ENCODE assay signal across 8 cellular contexts in the genomic region with DNA sequence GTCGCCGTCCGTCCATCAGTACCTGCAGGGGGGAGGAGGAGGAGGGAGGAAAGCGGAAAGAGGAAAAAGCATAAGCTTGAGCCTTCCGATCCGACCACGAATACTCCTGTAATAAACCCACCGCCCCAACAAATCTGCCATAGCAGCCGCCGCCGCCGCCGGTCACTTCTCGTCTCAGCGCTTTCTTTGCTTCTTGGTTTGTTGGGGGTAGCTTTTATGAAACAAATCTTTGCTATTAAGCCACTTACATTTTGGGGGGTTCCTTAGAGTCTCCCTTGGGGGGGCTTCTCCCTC. TPM values are rescaled to one million over a fixed set of nuclear protein-coding genes. Genes with fewer than 3 reads are reported as not detected.
DNase-seq lines count a peak whose midpoint lies in the region; ATAC-seq and TF ChIP-seq lines count a peak whose summit lies in the region.

No MANE protein-coding gene starts in this region.

- H3K36me3 Mint-ChIP-seq in effector memory CD8-positive, alpha-beta T cell (ENCODE audit: insufficient read depth) = no peaks in the 10 kb centered on the region
- H3K36me3 Mint-ChIP-seq in progenitor cell of endocrine pancreas (ENCODE audit: insufficient read depth) = no peaks in the 10 kb centered on the region

- peaks cover 17 to 31% of the 10 kb centered on the region in 2 donors for H3K27me3 Mint-ChIP-seq in effector memory CD8-positive, alpha-beta T cell
- peaks cover 72% of the 10 kb centered on the region for H3K27me3 Mint-ChIP-seq in progenitor cell of endocrine pancreas

- H3K4me3 Mint-ChIP-seq in effector memory CD8-positive, alpha-beta T cell = peak overlapping the region; percentile 72 to 76
- peak overlapping the region; percentile 95 for H3K4me3 Mint-ChIP-seq in progenitor cell of endocrine pancreas (ENCODE audit: low read depth)

- peaks cover 0 to 4% of the 10 kb centered on the region in 2 donors for H3K9me3 Mint-ChIP-seq in effector memory CD8-positive, alpha-beta T cell
- no peaks in the 10 kb centered on the region for H3K9me3 Mint-ChIP-seq in progenitor cell of endocrine pancreas (ENCODE audit: low read depth)

- H3K27ac Mint-ChIP-seq in effector memory CD8-positive, alpha-beta T cell = peak overlapping the region in 1 of 2 donors; percentile 35
- peak overlapping the region; percentile 88 for H3K27ac Mint-ChIP-seq in progenitor cell of endocrine pancreas

- peaks cover 0 to 14% of the 10 kb centered on the region in 2 donors for H3K4me1 Mint-ChIP-seq in effector memory CD8-positive, alpha-beta T cell (ENCODE audit: low read depth in 2 of 2)
- peaks cover 24% of the 10 kb centered on the region for H3K4me1 Mint-ChIP-seq in progenitor cell of endocrine pancreas (ENCODE audit: low read depth)

- no peak for DNase-seq in effector memory CD8-positive, alpha-beta T cell
- DNase-seq in progenitor cell of endocrine pancreas (ENCODE audit: low spot score, unreplicated experiment) (no peak), ecto neural progenitor cell (ENCODE audit: low spot score) (no peak), NCI-H146 (lab: John Stamatoyannopoulos, UW) (no peak), NCI-H345 treated with DMSO at 0.1 percent for 48 hours (lab: John Stamatoyannopoulos, UW; ENCODE audit: unreplicated experiment) (no peak)

- ATAC-seq in GM18907 (IDR thresholded peaks at IDR 0.05; ENCODE audit: unreplicated experiment) = peak; percentile 6
- ATAC-seq in HG03521 (IDR thresholded peaks at IDR 0.05; ENCODE audit: unreplicated experiment) = peak; percentile 4
- ATAC-seq in effector memory CD8-positive, alpha-beta T cell (replicated peaks) = no peak
- no peak for ATAC-seq in GM21529 (IDR thresholded peaks at IDR 0.05; ENCODE audit: unreplicated experiment)

- TF ChIP-seq CTCF in progenitor cell of endocrine pancreas (IDR thresholded peaks at IDR 0.05; ENCODE audit: unreplicated experiment) = no peak

RNA-seq across cellular contexts. Expression of gene ADGRB3, which starts 0.3 kb away (rescaled TPM):
- total RNA-seq in progenitor cell of endocrine pancreas = 1.5 and 1.8 TPM in 2 replicates

Comparison
In these comparisons a context has a peak if more than half of its experiments do, and no peak if none do; other contexts are left out.
1. ATAC-seq: peak in GM18907 (single experiment) and HG03521 (single experiment); none in effector memory CD8-positive, alpha-beta T cell (single experiment) and GM21529 (single experiment).